ENCODE assay signal across 8 cellular contexts in the genomic region with DNA sequence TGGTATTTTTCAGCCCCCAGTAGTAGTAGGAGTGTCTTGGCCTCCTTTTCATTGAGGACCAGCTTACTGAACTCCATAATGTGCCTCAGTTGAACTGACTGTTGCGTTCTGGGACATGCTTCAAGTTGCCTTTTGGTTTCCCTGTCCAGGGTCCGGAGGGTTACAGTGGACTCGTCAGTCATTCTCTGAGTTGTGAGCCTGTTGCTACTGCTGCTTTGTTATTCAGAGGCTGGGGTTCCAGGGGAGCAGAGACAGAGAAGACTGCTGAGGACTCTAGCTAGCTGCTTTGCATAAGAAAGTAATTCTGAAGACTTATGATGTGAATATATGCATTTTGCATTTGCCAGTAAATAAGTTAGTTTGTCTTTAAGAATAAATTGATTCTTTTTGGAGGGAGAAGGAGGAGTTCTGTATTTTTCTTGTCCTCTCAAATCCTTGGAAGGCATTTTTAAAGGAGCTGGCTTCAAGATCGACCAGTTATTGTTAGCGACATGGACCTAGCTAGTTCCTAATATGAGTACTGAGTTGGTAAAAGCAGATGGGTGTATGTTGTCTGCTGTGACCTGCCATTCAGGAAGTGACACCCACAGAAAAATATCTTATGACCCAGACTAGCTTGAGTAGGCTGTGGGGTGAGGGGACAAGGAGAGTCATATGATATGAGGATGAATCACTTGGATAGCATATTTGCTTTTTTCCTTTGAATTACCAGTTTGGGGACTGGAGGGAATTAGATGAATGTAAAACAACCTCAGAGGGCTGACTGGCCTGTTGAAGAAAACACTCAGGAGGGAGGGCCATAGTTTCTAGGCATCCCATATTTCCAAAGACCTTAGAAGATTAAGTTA. TPM values are rescaled to one million over a fixed set of nuclear protein-coding genes. Genes with fewer than 3 reads are reported as not detected.
DNase-seq lines count a peak whose midpoint lies in the region; ATAC-seq and TF ChIP-seq lines count a peak whose summit lies in the region.

No MANE protein-coding gene starts in this region.

- H3K36me3 ChIP-seq in SJCRH30, result peaks cover 29% of the 10 kb centered on the region

- no peaks in the 10 kb centered on the region for H3K9me3 Mint-ChIP-seq in activated T-cell treated with anti-CD3 and anti-CD28 coated beads, Interleukin-2, amount 50 U/mL, for 24 hours

- H3K4me1 ChIP-seq in SJCRH30, result peaks cover 8% of the 10 kb centered on the region

- H3K27ac ChIP-seq in SJCRH30 (no peak overlapping the region), layer of hippocampus (ENCODE audit: low read depth, low read length) (peak overlapping the region; percentile 62)

- H3K4me1 Mint-ChIP-seq in activated T-cell treated with anti-CD3 and anti-CD28 coated beads, Interleukin-2, amount 50 U/mL, for 24 hours (ENCODE audit: low read depth), result peaks cover 20% of the 10 kb centered on the region

- no peaks in the 10 kb centered on the region for H3K27me3 Mint-ChIP-seq in activated T-cell treated with anti-CD3 and anti-CD28 coated beads, Interleukin-2, amount 50 U/mL, for 24 hours

- ATAC-seq in HG03039 (IDR thresholded peaks at IDR 0.05; ENCODE audit: unreplicated experiment) (peak; percentile 67), HG03457 (IDR thresholded peaks at IDR 0.05; ENCODE audit: unreplicated experiment) (no peak)

- DNase-seq in activated T-cell treated with anti-CD3 and anti-CD28 coated beads, Interleukin-2, amount 50 U/mL, for 24 hours, result no peak
- DNase-seq in activated T-cell treated with anti-CD3 and anti-CD28 coated beads, Interleukin-2, amount 50 U/mL, for 1 hour, result no peak
- DNase-seq in SJCRH30 (peak; percentile 20 to 44), cardiac fibroblast (ENCODE audit: low read depth in 2 of 2) (peak; percentile 84 to 97), stromal cell of bone marrow (ENCODE audit: low read depth) (peak; percentile 95)

- no peak for TF ChIP-seq CTCF in cardiac fibroblast (IDR thresholded peaks at IDR 0.05; ENCODE audit: low read depth, low read length)

- H3K36me3 Mint-ChIP-seq in activated T-cell treated with anti-CD3 and anti-CD28 coated beads, Interleukin-2, amount 50 U/mL, for 24 hours (ENCODE audit: low read depth), result peaks cover 63% of the 10 kb centered on the region

- H3K4me3 Mint-ChIP-seq in activated T-cell treated with anti-CD3 and anti-CD28 coated beads, Interleukin-2, amount 50 U/mL, for 24 hours, result peak overlapping the region; percentile 21

- H3K4me3 ChIP-seq in SJCRH30, result no peak overlapping the region
- H3K4me3 ChIP-seq in cardiac fibroblast (replicated peaks in 1 of 2; ENCODE audit: low read depth in 2 of 2, low read length in 2 of 2), result peak overlapping the region in 1 of 2 donors; percentile 2

- H3K27me3 ChIP-seq in SJCRH30, result no peaks in the 10 kb centered on the region
- no peaks in the 10 kb centered on the region for H3K27me3 ChIP-seq in layer of hippocampus (ENCODE audit: control insufficient read depth, insufficient read depth, low read length)

- H3K27ac Mint-ChIP-seq in activated T-cell treated with anti-CD3 and anti-CD28 coated beads, Interleukin-2, amount 50 U/mL, for 24 hours, result peak overlapping the region; percentile 88

- H3K9me3 ChIP-seq in SJCRH30 (replicated peaks), result no peaks in the 10 kb centered on the region

RNA-seq across cellular contexts. Expression of a gene that starts 8.3 kb away (rescaled TPM):
- total RNA-seq in SJCRH30 (2014; rRNA removed; shearing (Covaris generic)), result 19.4 and 20.1 TPM in 2 replicates

RNA-seq across cellular contexts. Expression of a gene that starts 15.5 kb away (rescaled TPM):
- total RNA-seq in SJCRH30 (2014; rRNA removed; shearing (Covaris generic)), result 1.9 and 2.9 TPM in 2 replicates

RNA-seq across cellular contexts. Expression of a gene that starts 38.3 kb away (rescaled TPM):
- total RNA-seq in SJCRH30 (2014; rRNA removed; shearing (Covaris generic)), result 11.2 and 14.4 TPM in 2 replicates

RNA-seq across cellular contexts. Expression of a gene that starts 59.3 kb away (rescaled TPM):
- total RNA-seq in SJCRH30 (2014; rRNA removed; shearing (Covaris generic)), result 0.75 and 0.84 TPM in 2 replicates

Comparison
In these comparisons a context has a peak if more than half of its experiments do, and no peak if none do; other contexts are left out.
1. DNase-seq: peak in SJCRH30 (2 of 2), cardiac fibroblast (2 of 2) and stromal cell of bone marrow (single experiment); none in activated T-cell treated with anti-CD3 and anti-CD28 coated beads, Interleukin-2, amount 50 U/mL, for 24 hours (single experiment) and activated T-cell treated with anti-CD3 and anti-CD28 coated beads, Interleukin-2, amount 50 U/mL, for 1 hour (single experiment).